ENCODE assay signal across 21 cellular contexts in the genomic region with DNA sequence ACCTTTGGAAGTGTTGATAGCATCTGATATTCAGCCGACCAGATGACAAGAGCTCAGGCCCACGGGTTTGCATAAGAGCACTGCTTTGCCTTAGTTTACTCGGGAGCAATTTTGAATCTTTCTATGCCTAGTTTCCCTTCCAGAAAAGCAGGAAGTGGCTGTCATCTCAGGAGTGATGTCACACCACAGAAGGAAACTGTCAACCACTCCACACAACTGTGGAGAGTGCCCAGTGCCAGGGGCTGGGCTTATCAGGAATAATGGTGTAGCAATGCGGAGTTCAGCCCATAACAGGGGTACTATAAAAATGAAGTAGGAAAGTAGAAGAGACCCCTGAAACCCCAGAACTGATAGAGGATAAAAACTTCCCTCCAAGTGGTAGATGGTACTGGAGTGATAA. TPM values are rescaled to one million over a fixed set of nuclear protein-coding genes. Genes with fewer than 3 reads are reported as not detected.
DNase-seq lines count a peak whose midpoint lies in the region; ATAC-seq and TF ChIP-seq lines count a peak whose summit lies in the region.
"Had no signal": no experiment of that assay in that cellular context is flagged by ENCODE, and none has a peak within 500 bp of the region (broad histone marks: within the 10 kb centered on the region; RNA-seq: fewer than 3 reads in every experiment).

No MANE protein-coding gene starts in this region.

- no peak overlapping the region for H3K4me3 Mint-ChIP-seq in activated CD4-positive, alpha-beta T cell treated with anti-CD3 and anti-CD28 coated beads for 36 hours
- peak overlapping the region; percentile 47 for H3K4me3 Mint-ChIP-seq in T-helper 2 cell treated with Interferon-gamma antibody and Interleukin-4, amounts not matched to agents 5 μg/mL and 100 μg/mL, for 36 hours
- H3K4me3 Mint-ChIP-seq in effector memory CD8-positive, alpha-beta T cell: no peak overlapping the region
- H3K4me3 Mint-ChIP-seq: HFFc6 had no signal

- H3K27me3 Mint-ChIP-seq in activated CD4-positive, alpha-beta T cell treated with anti-CD3 and anti-CD28 coated beads for 36 hours: no peaks in the 10 kb centered on the region
- H3K27me3 Mint-ChIP-seq in T-helper 2 cell treated with Interferon-gamma antibody and Interleukin-4, amounts not matched to agents 5 μg/mL and 100 μg/mL, for 36 hours (ENCODE audit: low read depth): no peaks in the 10 kb centered on the region
- H3K27me3 Mint-ChIP-seq in effector memory CD8-positive, alpha-beta T cell: no peaks in the 10 kb centered on the region
- H3K27me3 Mint-ChIP-seq: naive thymus-derived CD4-positive, alpha-beta T cell had no signal

- peaks cover 7% of the 10 kb centered on the region for H3K9me3 Mint-ChIP-seq in activated CD4-positive, alpha-beta T cell treated with anti-CD3 and anti-CD28 coated beads for 36 hours (ENCODE audit: low read depth)
- H3K9me3 Mint-ChIP-seq in T-helper 2 cell treated with Interferon-gamma antibody and Interleukin-4, amounts not matched to agents 5 μg/mL and 100 μg/mL, for 36 hours: peaks cover 10% of the 10 kb centered on the region
- H3K9me3 Mint-ChIP-seq in effector memory CD8-positive, alpha-beta T cell: peaks cover 4 to 7% of the 10 kb centered on the region in 2 donors

- H3K9me2 ChIP-seq in DOHH2 (replicated peaks; ENCODE audit: control insufficient read depth, low read length): no peaks in the 10 kb centered on the region

- POLR2A ChIA-PET in activated CD4-positive, alpha-beta T cell treated with anti-CD3 and anti-CD28 coated beads for 36 hours (lab: Charles Lee): no interaction called here

- H3K9me3 ChIP-seq in DOHH2 (ENCODE audit: control insufficient read depth, insufficient read depth, low read length): no peaks in the 10 kb centered on the region; the same call in 1 of the 2 replicates

- DNase-seq in activated CD4-positive, alpha-beta T cell treated with anti-CD3 and anti-CD28 coated beads for 36 hours: no peak
- no peak for DNase-seq in activated CD4-positive, alpha-beta T cell treated with anti-CD3 and anti-CD28 coated beads, Interleukin-2, amount 50 U/mL, for 48 hours
- no peak for DNase-seq in T-helper 2 cell treated with Interferon-gamma antibody and Interleukin-4, amounts not matched to agents 5 μg/mL and 100 μg/mL, for 36 hours (ENCODE audit: low spot score)
- no peak for DNase-seq in effector memory CD8-positive, alpha-beta T cell
- DNase-seq in AML-193 (lab: John Stamatoyannopoulos, UW) (no peak), GM13976 (ENCODE audit: low spot score) (no peak)
- DNase-seq: activated effector memory CD4-positive, alpha-beta T cell treated with Interleukin-2 at 50 U/mL for 16 hours; effector memory CD4-positive, alpha-beta T cell; esophagus squamous epithelium; HFFc6; left colon; mesendoderm; NCI-H774; PC-9; SIG-M5; WERI-Rb-1 had no signal

- H3K36me3 Mint-ChIP-seq in activated CD4-positive, alpha-beta T cell treated with anti-CD3 and anti-CD28 coated beads for 36 hours (ENCODE audit: low read depth): peaks cover 38% of the 10 kb centered on the region
- H3K36me3 Mint-ChIP-seq in T-helper 2 cell treated with Interferon-gamma antibody and Interleukin-4, amounts not matched to agents 5 μg/mL and 100 μg/mL, for 36 hours (ENCODE audit: low read depth): peaks cover 48% of the 10 kb centered on the region
- peaks cover 9% of the 10 kb centered on the region for H3K36me3 Mint-ChIP-seq in effector memory CD8-positive, alpha-beta T cell (ENCODE audit: insufficient read depth)

- ATAC-seq in activated CD4-positive, alpha-beta T cell treated with anti-CD3 and anti-CD28 coated beads for 36 hours: no peak
- ATAC-seq in effector memory CD8-positive, alpha-beta T cell (replicated peaks): no peak
- no peak for ATAC-seq in GM18909 (IDR thresholded peaks at IDR 0.05; ENCODE audit: poor library complexity, unreplicated experiment)
- ATAC-seq: HepG2, left colon had no signal

- no peak overlapping the region for H3K4me3 ChIP-seq in DOHH2 (ENCODE audit: low read length)
- H3K4me3 ChIP-seq: esophagus squamous epithelium, PC-9 had no signal

- intact Hi-C loops in activated CD4-positive, alpha-beta T cell treated with anti-CD3 and anti-CD28 coated beads for 36 hours (cut with DNase I, micrococcal nuclease): no loop called here

- peaks cover 14% of the 10 kb centered on the region for H3K36me3 ChIP-seq in DOHH2 (ENCODE audit: control insufficient read depth, low read length)

- no peaks in the 10 kb centered on the region for H3K79me2 ChIP-seq in DOHH2 (ENCODE audit: control insufficient read depth, low read length)
- H3K79me2 ChIP-seq: parathyroid adenoma had no signal

- H3F3A ChIP-seq in DOHH2 (ENCODE audit: control insufficient read depth, insufficient read depth): no peaks in the 10 kb centered on the region

- peak overlapping the region; percentile 74 for H3K27ac Mint-ChIP-seq in activated CD4-positive, alpha-beta T cell treated with anti-CD3 and anti-CD28 coated beads for 36 hours
- H3K27ac Mint-ChIP-seq in T-helper 2 cell treated with Interferon-gamma antibody and Interleukin-4, amounts not matched to agents 5 μg/mL and 100 μg/mL, for 36 hours: peak overlapping the region; percentile 84
- H3K27ac Mint-ChIP-seq in effector memory CD8-positive, alpha-beta T cell: peak overlapping the region; percentile 75 to 77
- H3K27ac Mint-ChIP-seq: HFFc6 had no signal

- H3K27ac ChIP-seq in DOHH2 (ENCODE audit: low read depth, low read length): peak overlapping the region; percentile 29; the same call in 1 of the 2 replicates
- H3K27ac ChIP-seq: esophagus squamous epithelium, parathyroid adenoma, PC-9, WERI-Rb-1 had no signal

- peaks cover 16% of the 10 kb centered on the region for H3K4me1 ChIP-seq in DOHH2 (ENCODE audit: control insufficient read depth, low read length)
- H3K4me1 ChIP-seq: parathyroid adenoma had no signal

- in situ Hi-C loops in GM13976 (cut with MboI; ENCODE audit: low sequenced_read_pairs, unreplicated experiment): no loop called here

- CTCF ChIA-PET in activated CD4-positive, alpha-beta T cell treated with anti-CD3 and anti-CD28 coated beads for 36 hours (lab: Charles Lee): interaction anchor here (0.8 to 1.3 kb wide), 3 partner anchors 18 to 58 kb away, joined by 3 to 4 read pairs (median 3); no protein-coding TSS in a partner anchor

- H3K27me3 ChIP-seq in DOHH2 (ENCODE audit: control insufficient read depth, low read length): no peaks in the 10 kb centered on the region
- H3K27me3 ChIP-seq: esophagus squamous epithelium had no signal

- TF ChIP-seq CTCF in DOHH2 (IDR thresholded peaks at IDR 0.05; ENCODE audit: low read depth, low read length, poor library complexity, severe bottlenecking) (no peak), GM13976 (IDR thresholded peaks at IDR 0.05; ENCODE audit: borderline replicate concordance, control extremely low read depth, extremely low read depth, insufficient read depth, missing control alignments) (no peak)

- no peaks in the 10 kb centered on the region for H4K20me1 ChIP-seq in DOHH2 (ENCODE audit: control insufficient read depth, insufficient read depth, low read depth, low read length)

- peak overlapping the region; percentile 24; the same call in 1 of the 2 replicates for H3K4me2 ChIP-seq in DOHH2 (ENCODE audit: low read length)
- H3K4me2 ChIP-seq: PC-9 had no signal

- H3K4me1 Mint-ChIP-seq in activated CD4-positive, alpha-beta T cell treated with anti-CD3 and anti-CD28 coated beads for 36 hours: peaks cover 22% of the 10 kb centered on the region
- peaks cover 26% of the 10 kb centered on the region for H3K4me1 Mint-ChIP-seq in T-helper 2 cell treated with Interferon-gamma antibody and Interleukin-4, amounts not matched to agents 5 μg/mL and 100 μg/mL, for 36 hours (ENCODE audit: low read depth)
- peaks cover 12 to 17% of the 10 kb centered on the region in 2 donors for H3K4me1 Mint-ChIP-seq in effector memory CD8-positive, alpha-beta T cell (ENCODE audit: low read depth in 2 of 2)

RNA-seq across cellular contexts. Expression of gene NTPCR, which starts 28.4 kb away (rescaled TPM):
- 10 to 100 TPM; 37.4 to 51.9 TPM for total RNA-seq in activated CD4-positive, alpha-beta T cell treated with anti-CD3 and anti-CD28 coated beads for 36 hours
